ENCODE assay signal across 1 cellular context in genomic region chr5:972575-972974, GRCh38. TPM values are rescaled to one million over a fixed set of nuclear protein-coding genes. Genes with fewer than 3 reads are reported as not detected.
"Had no signal": no experiment of that assay in that cellular context is flagged by ENCODE, and none has a peak within 500 bp of the region (broad histone marks: within the 10 kb centered on the region; RNA-seq: fewer than 3 reads in every experiment).

No MANE protein-coding gene starts in this region.

RNA-seq across cellular contexts. Expression of gene NKD2, which starts 36.0 kb away (rescaled TPM):
- total RNA-seq: LHCN-M2 had no signal
